In the genomic region with DNA sequence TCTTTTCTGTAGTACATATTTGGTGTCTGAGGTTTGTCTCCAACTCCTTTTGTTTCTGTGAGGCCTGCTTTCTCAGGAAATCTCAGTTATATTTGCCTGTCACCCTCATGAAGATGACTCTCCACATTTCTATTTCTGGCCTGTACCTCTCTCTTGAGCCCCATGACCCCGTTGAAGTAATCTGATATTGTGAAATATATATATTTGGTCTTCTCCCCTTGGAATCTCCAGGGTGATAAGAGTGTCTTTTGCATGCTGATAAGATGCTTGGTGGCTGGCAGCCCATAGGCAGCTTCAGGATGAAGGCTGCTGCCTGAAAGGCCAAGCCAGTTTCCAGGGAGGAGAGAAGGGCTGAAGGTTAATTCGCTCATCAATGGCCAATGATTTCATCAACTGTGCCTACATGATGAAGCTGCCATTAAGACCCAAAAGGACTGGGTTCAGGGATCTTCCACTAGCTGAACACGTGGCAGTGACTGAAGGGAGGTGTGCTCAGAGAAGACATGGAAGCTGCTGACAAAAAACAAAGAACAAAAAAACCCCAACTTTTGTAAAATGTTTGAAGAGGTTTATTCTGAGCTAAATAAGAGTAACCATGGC, we compare ENCODE assay signal across 12 cellular contexts.
DNase-seq lines count a peak whose midpoint lies in the region; ATAC-seq and TF ChIP-seq lines count a peak whose summit lies in the region.
"Had no signal": no experiment of that assay in that cellular context is flagged by ENCODE, and none has a peak within 500 bp of the region (broad histone marks: within the 10 kb centered on the region; RNA-seq: fewer than 3 reads in every experiment).

No MANE protein-coding gene starts in this region.

- no peak for DNase-seq in left ventricle myocardium inferior
- no peak for DNase-seq in Right ventricle myocardium inferior (ENCODE audit: missing footprints)
- DNase-seq in right atrium auricular region (ENCODE audit: low spot score) = no peak
- DNase-seq in aorta = no peak
- DNase-seq in MG63 = no peak
- DNase-seq in cerebellar nuclear complex (lab: John Stamatoyannopoulos, UW) = no peak
- DNase-seq in immature natural killer cell = no peak
- DNase-seq: central memory CD4-positive, alpha-beta T cell; NCI-H1694 treated with DMSO at 0.1 percent for 48 hours; testis had no signal

- H3K4me3 ChIP-seq in left ventricle myocardium inferior (no peak overlapping the region), right atrium auricular region (no peak overlapping the region), aorta (ENCODE audit: low read length in 2 of 2) (no peak overlapping the region), MG63 (no peak overlapping the region)
- H3K4me3 ChIP-seq: BLaER1, testis had no signal

- H3K27me3 Mint-ChIP-seq in activated T-helper 17 cell treated with anti-CD3 and anti-CD28 coated beads, Interleukin-2, amount 50 U/mL, for 72 hours = no peaks in the 10 kb centered on the region
- H3K27me3 Mint-ChIP-seq in immature natural killer cell (ENCODE audit: low read depth in 3 of 3) = no peaks in the 10 kb centered on the region

- H3K27ac ChIP-seq in left ventricle myocardium inferior (replicated peaks) (peak overlapping the region; percentile 86), right atrium auricular region (peak overlapping the region; percentile 74 to 87), aorta (ENCODE audit: low read depth in 1 of 2, low read length in 2 of 2) (peak overlapping the region; percentile 70 to 89)
- H3K27ac ChIP-seq: BLaER1 had no signal

- no peak for ATAC-seq in Right ventricle myocardium inferior
- no peak for ATAC-seq in activated T-helper 17 cell treated with anti-CD3 and anti-CD28 coated beads, Interleukin-2, amount 50 U/mL, for 72 hours (replicated peaks)
- ATAC-seq in aorta (ENCODE audit: low FRiP score) = no peak

- 46 to 47% methylated on average over 3 of the region's 3 CpGs for WGBS in aorta, 2 donors

- peaks cover 18% of the 10 kb centered on the region for H3K36me3 Mint-ChIP-seq in activated T-helper 17 cell treated with anti-CD3 and anti-CD28 coated beads, Interleukin-2, amount 50 U/mL, for 72 hours (ENCODE audit: low read depth)
- H3K36me3 Mint-ChIP-seq in immature natural killer cell = peaks cover 0 to 15% (median 10%) of the 10 kb centered on the region in 3 donors

- intact Hi-C loops in left ventricle myocardium inferior (cut with micrococcal nuclease) = no loop called here
- intact Hi-C loops in Right ventricle myocardium inferior (cut with DNase I) = no loop called here
- intact Hi-C loops in aorta (cut with DNase I) = no loop called here

- peak overlapping the region; percentile 100 for H3K27ac Mint-ChIP-seq in activated T-helper 17 cell treated with anti-CD3 and anti-CD28 coated beads, Interleukin-2, amount 50 U/mL, for 72 hours
- H3K27ac Mint-ChIP-seq in immature natural killer cell = peak overlapping the region in 3 of 6 donors; percentile 63 to 65 (median 65)

- TF ChIP-seq CTCF in left ventricle myocardium inferior (IDR thresholded peaks at IDR 0.05; ENCODE audit: borderline replicate concordance) (no peak), right atrium auricular region (IDR thresholded peaks at IDR 0.05) (no peak)

- no peaks in the 10 kb centered on the region for H3K9me3 Mint-ChIP-seq in activated T-helper 17 cell treated with anti-CD3 and anti-CD28 coated beads, Interleukin-2, amount 50 U/mL, for 72 hours
- no peaks in the 10 kb centered on the region for H3K9me3 Mint-ChIP-seq in immature natural killer cell

- peaks cover 55% of the 10 kb centered on the region for H3K4me1 Mint-ChIP-seq in activated T-helper 17 cell treated with anti-CD3 and anti-CD28 coated beads, Interleukin-2, amount 50 U/mL, for 72 hours
- H3K4me1 Mint-ChIP-seq in immature natural killer cell = peaks cover 22 to 23% of the 10 kb centered on the region in 2 donors

- H3K27me3 ChIP-seq in left ventricle myocardium inferior (ENCODE audit: low read depth) = no peaks in the 10 kb centered on the region
- no peaks in the 10 kb centered on the region for H3K27me3 ChIP-seq in right atrium auricular region
- no peaks in the 10 kb centered on the region for H3K27me3 ChIP-seq in aorta (ENCODE audit: control insufficient read depth in 1 of 2, insufficient read depth in 2 of 2, low read length in 1 of 2)
- H3K27me3 ChIP-seq in MG63 = no peaks in the 10 kb centered on the region
- H3K27me3 ChIP-seq: BLaER1, testis had no signal

- H3K4me3 Mint-ChIP-seq in activated T-helper 17 cell treated with anti-CD3 and anti-CD28 coated beads, Interleukin-2, amount 50 U/mL, for 72 hours = peak overlapping the region; percentile 89
- no peak overlapping the region for H3K4me3 Mint-ChIP-seq in immature natural killer cell

- H3K4me1 ChIP-seq in left ventricle myocardium inferior (peaks cover 63% of the 10 kb centered on the region), right atrium auricular region (peaks cover 0 to 66% of the 10 kb centered on the region in 2 donors), aorta (ENCODE audit: control insufficient read depth in 1 of 2, insufficient read depth in 2 of 2, low read length in 2 of 2) (peaks cover 3% of the 10 kb centered on the region in 2 donors)
- H3K4me1 ChIP-seq: BLaER1 had no signal

- no peaks in the 10 kb centered on the region for H3K9me3 ChIP-seq in left ventricle myocardium inferior (replicated peaks)
- H3K9me3 ChIP-seq in right atrium auricular region = no peaks in the 10 kb centered on the region
- no peaks in the 10 kb centered on the region for H3K9me3 ChIP-seq in aorta (ENCODE audit: control insufficient read depth, low read length)
- no peaks in the 10 kb centered on the region for H3K9me3 ChIP-seq in MG63
- H3K9me3 ChIP-seq: BLaER1, testis had no signal

- H3K36me3 ChIP-seq in left ventricle myocardium inferior = no peaks in the 10 kb centered on the region
- no peaks in the 10 kb centered on the region for H3K36me3 ChIP-seq in right atrium auricular region
- H3K36me3 ChIP-seq in aorta (ENCODE audit: control insufficient read depth in 1 of 2, insufficient read depth in 2 of 2, low read length in 1 of 2) = no peaks in the 10 kb centered on the region
- H3K36me3 ChIP-seq in MG63 = peaks cover 9% of the 10 kb centered on the region
- H3K36me3 ChIP-seq: BLaER1 had no signal
